In the genomic region with DNA sequence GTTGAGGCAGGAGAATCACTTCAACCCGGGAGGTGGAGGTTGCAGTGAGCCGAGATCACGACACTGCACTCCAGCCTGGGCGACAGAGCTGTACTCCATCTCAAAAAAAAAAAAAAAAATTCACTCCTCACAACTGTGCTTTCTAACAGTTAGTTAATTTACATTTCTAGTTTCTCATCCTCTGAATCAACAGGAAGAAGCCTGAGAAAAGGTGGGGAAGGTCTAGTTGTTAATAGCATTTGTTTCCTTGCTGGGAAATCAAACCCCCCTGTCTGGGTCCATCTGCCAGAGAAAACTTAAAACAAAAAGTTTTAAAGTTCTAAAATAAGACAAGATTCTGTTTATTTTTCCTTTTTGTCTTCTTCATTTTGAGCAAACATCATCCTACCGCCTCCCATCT, we compare ENCODE assay signal across 15 cellular contexts.
DNase-seq lines count a peak whose midpoint lies in the region; ATAC-seq and TF ChIP-seq lines count a peak whose summit lies in the region.
"Had no signal": no experiment of that assay in that cellular context is flagged by ENCODE, and none has a peak within 500 bp of the region (broad histone marks: within the 10 kb centered on the region; RNA-seq: fewer than 3 reads in every experiment).

No MANE protein-coding gene starts in this region.

- ATAC-seq in activated CD8-positive, alpha-beta T cell treated with anti-CD3 and anti-CD28 coated beads for 36 hours, result peak; percentile 55
- no peak for ATAC-seq in activated CD8-positive, alpha-beta T cell treated with anti-CD3 and anti-CD28 coated beads, Interleukin-2, amount 10 ng/mL, durations not matched to agents 7 days and 5 days
- ATAC-seq in GM21737 (IDR thresholded peaks at IDR 0.05; ENCODE audit: unreplicated experiment), result peak; percentile 38
- peak; percentile 53 for ATAC-seq in HG03196 (IDR thresholded peaks at IDR 0.05; ENCODE audit: unreplicated experiment)
- peak; percentile 39 for ATAC-seq in stimulated activated memory B cell treated with anti-CD40 and anti-IgM and Interleukin-4, amounts not matched to agents 10 μg/mL and 1 μg/mL and 100 μg/mL, for 72 hours
- ATAC-seq: A549; natural killer cell treated with Interleukin-12 subunit alpha and Interleukin-12 subunit beta and Interleukin-15 and Interleukin-18, amount 100 ng/mL, for 72 hours had no signal

- H3K4me3 ChIP-seq in MG63, result no peak overlapping the region
- H3K4me3 ChIP-seq: A549, SK-N-MC had no signal

- intact Hi-C loops in activated CD8-positive, alpha-beta T cell treated with anti-CD3 and anti-CD28 coated beads for 36 hours (cut with micrococcal nuclease), result no loop called here

- POLR2A ChIA-PET in activated CD8-positive, alpha-beta T cell treated with anti-CD3 and anti-CD28 coated beads for 36 hours (lab: Charles Lee), result no interaction called here
- POLR2A ChIA-PET in activated CD8-positive, alpha-beta T cell treated with anti-CD3 and anti-CD28 coated beads, Interleukin-2, amount 10 ng/mL, durations not matched to agents 7 days and 5 days (lab: Charles Lee), result no interaction called here

- no peaks in the 10 kb centered on the region for H3K9me3 Mint-ChIP-seq in activated CD8-positive, alpha-beta T cell treated with anti-CD3 and anti-CD28 coated beads for 36 hours
- no peaks in the 10 kb centered on the region for H3K9me3 Mint-ChIP-seq in activated CD8-positive, alpha-beta T cell treated with anti-CD3 and anti-CD28 coated beads, Interleukin-2, amount 10 ng/mL, durations not matched to agents 7 days and 5 days (ENCODE audit: insufficient read depth)
- H3K9me3 Mint-ChIP-seq in stimulated activated memory B cell treated with anti-CD40 and anti-IgM and Interleukin-4, amounts not matched to agents 10 μg/mL and 1 μg/mL and 100 μg/mL, for 72 hours, result no peaks in the 10 kb centered on the region
- no peaks in the 10 kb centered on the region for H3K9me3 Mint-ChIP-seq in glutamatergic neuron (ENCODE audit: unreplicated experiment)
- H3K9me3 Mint-ChIP-seq: natural killer cell treated with Interleukin-12 subunit alpha and Interleukin-12 subunit beta and Interleukin-15 and Interleukin-18, amount 100 ng/mL, for 72 hours had no signal

- CTCF ChIA-PET in activated CD8-positive, alpha-beta T cell treated with anti-CD3 and anti-CD28 coated beads for 36 hours (lab: Charles Lee), result no interaction called here
- CTCF ChIA-PET in activated CD8-positive, alpha-beta T cell treated with anti-CD3 and anti-CD28 coated beads, Interleukin-2, amount 10 ng/mL, durations not matched to agents 7 days and 5 days (lab: Charles Lee), result no interaction called here

- H3K27me3 Mint-ChIP-seq in activated CD8-positive, alpha-beta T cell treated with anti-CD3 and anti-CD28 coated beads for 36 hours, result no peaks in the 10 kb centered on the region
- H3K27me3 Mint-ChIP-seq in activated CD8-positive, alpha-beta T cell treated with anti-CD3 and anti-CD28 coated beads, Interleukin-2, amount 10 ng/mL, durations not matched to agents 7 days and 5 days (ENCODE audit: low read depth), result no peaks in the 10 kb centered on the region
- H3K27me3 Mint-ChIP-seq in stimulated activated memory B cell treated with anti-CD40 and anti-IgM and Interleukin-4, amounts not matched to agents 10 μg/mL and 1 μg/mL and 100 μg/mL, for 72 hours, result no peaks in the 10 kb centered on the region
- peaks cover 1% of the 10 kb centered on the region for H3K27me3 Mint-ChIP-seq in glutamatergic neuron (ENCODE audit: unreplicated experiment)
- H3K27me3 Mint-ChIP-seq: natural killer cell treated with Interleukin-12 subunit alpha and Interleukin-12 subunit beta and Interleukin-15 and Interleukin-18, amount 100 ng/mL, for 72 hours had no signal

- peaks cover 19% of the 10 kb centered on the region for H3K36me3 ChIP-seq in MG63

- H3K4me1 Mint-ChIP-seq in activated CD8-positive, alpha-beta T cell treated with anti-CD3 and anti-CD28 coated beads for 36 hours (ENCODE audit: low read depth), result peaks cover 13% of the 10 kb centered on the region
- peaks cover 8% of the 10 kb centered on the region for H3K4me1 Mint-ChIP-seq in activated CD8-positive, alpha-beta T cell treated with anti-CD3 and anti-CD28 coated beads, Interleukin-2, amount 10 ng/mL, durations not matched to agents 7 days and 5 days (ENCODE audit: low read depth)
- H3K4me1 Mint-ChIP-seq in stimulated activated memory B cell treated with anti-CD40 and anti-IgM and Interleukin-4, amounts not matched to agents 10 μg/mL and 1 μg/mL and 100 μg/mL, for 72 hours, result peaks cover 14% of the 10 kb centered on the region
- no peaks in the 10 kb centered on the region for H3K4me1 Mint-ChIP-seq in glutamatergic neuron (ENCODE audit: low read depth, unreplicated experiment)

- H3K27me3 ChIP-seq in MG63, result no peaks in the 10 kb centered on the region

- no peak overlapping the region for H3K27ac Mint-ChIP-seq in activated CD8-positive, alpha-beta T cell treated with anti-CD3 and anti-CD28 coated beads for 36 hours
- H3K27ac Mint-ChIP-seq in activated CD8-positive, alpha-beta T cell treated with anti-CD3 and anti-CD28 coated beads, Interleukin-2, amount 10 ng/mL, durations not matched to agents 7 days and 5 days, result no peak overlapping the region
- H3K27ac Mint-ChIP-seq in stimulated activated memory B cell treated with anti-CD40 and anti-IgM and Interleukin-4, amounts not matched to agents 10 μg/mL and 1 μg/mL and 100 μg/mL, for 72 hours, result peak overlapping the region; percentile 85
- H3K27ac Mint-ChIP-seq in glutamatergic neuron (ENCODE audit: unreplicated experiment), result no peak overlapping the region
- H3K27ac Mint-ChIP-seq: natural killer cell treated with Interleukin-12 subunit alpha and Interleukin-12 subunit beta and Interleukin-15 and Interleukin-18, amount 100 ng/mL, for 72 hours had no signal

- DNase-seq in activated CD8-positive, alpha-beta T cell treated with anti-CD3 and anti-CD28 coated beads for 36 hours, result no peak
- no peak for DNase-seq in activated CD8-positive, alpha-beta T cell treated with anti-CD3 and anti-CD28 coated beads, Interleukin-2, amount 10 ng/mL, durations not matched to agents 7 days and 5 days
- DNase-seq in HT-29 (ENCODE audit: low spot score) (no peak), glutamatergic neuron (no peak), MG63 (no peak)
- DNase-seq: activated CD4-positive, CD25-positive, alpha-beta regulatory T cell; activated T-cell treated with anti-CD3 and anti-CD28 coated beads, Interleukin-2, amount 50 U/mL, for 1 hour; NCI-H187 treated with DMSO at 0.1 percent for 48 hours; NK-92 treated with Interleukin-12 subunit alpha and Interleukin-12 subunit beta, amount 100 ng/mL, for 24 hours had no signal

- H3K4me3 Mint-ChIP-seq in activated CD8-positive, alpha-beta T cell treated with anti-CD3 and anti-CD28 coated beads for 36 hours, result no peak overlapping the region
- H3K4me3 Mint-ChIP-seq in activated CD8-positive, alpha-beta T cell treated with anti-CD3 and anti-CD28 coated beads, Interleukin-2, amount 10 ng/mL, durations not matched to agents 7 days and 5 days, result no peak overlapping the region
- H3K4me3 Mint-ChIP-seq in stimulated activated memory B cell treated with anti-CD40 and anti-IgM and Interleukin-4, amounts not matched to agents 10 μg/mL and 1 μg/mL and 100 μg/mL, for 72 hours, result no peak overlapping the region
- no peak overlapping the region for H3K4me3 Mint-ChIP-seq in glutamatergic neuron (ENCODE audit: unreplicated experiment)

- H3K9me3 ChIP-seq in MG63, result no peaks in the 10 kb centered on the region
- H3K9me3 ChIP-seq: A549 had no signal

- TF ChIP-seq CTCF in activated CD8-positive, alpha-beta T cell treated with anti-CD3 and anti-CD28 coated beads for 36 hours (IDR thresholded peaks at IDR 0.05), result no peak
- no peak for TF ChIP-seq CTCF in glutamatergic neuron (IDR thresholded peaks at IDR 0.05; ENCODE audit: partially characterized antibody, unreplicated experiment)

- peaks cover 14% of the 10 kb centered on the region for H3K36me3 Mint-ChIP-seq in activated CD8-positive, alpha-beta T cell treated with anti-CD3 and anti-CD28 coated beads for 36 hours (ENCODE audit: low read depth)
- peaks cover 2% of the 10 kb centered on the region for H3K36me3 Mint-ChIP-seq in activated CD8-positive, alpha-beta T cell treated with anti-CD3 and anti-CD28 coated beads, Interleukin-2, amount 10 ng/mL, durations not matched to agents 7 days and 5 days (ENCODE audit: low read depth)
- peaks cover 62% of the 10 kb centered on the region for H3K36me3 Mint-ChIP-seq in stimulated activated memory B cell treated with anti-CD40 and anti-IgM and Interleukin-4, amounts not matched to agents 10 μg/mL and 1 μg/mL and 100 μg/mL, for 72 hours
- H3K36me3 Mint-ChIP-seq in glutamatergic neuron (ENCODE audit: unreplicated experiment), result no peaks in the 10 kb centered on the region
